8 cellular contexts compared by ENCODE assay signal in the genomic region with DNA sequence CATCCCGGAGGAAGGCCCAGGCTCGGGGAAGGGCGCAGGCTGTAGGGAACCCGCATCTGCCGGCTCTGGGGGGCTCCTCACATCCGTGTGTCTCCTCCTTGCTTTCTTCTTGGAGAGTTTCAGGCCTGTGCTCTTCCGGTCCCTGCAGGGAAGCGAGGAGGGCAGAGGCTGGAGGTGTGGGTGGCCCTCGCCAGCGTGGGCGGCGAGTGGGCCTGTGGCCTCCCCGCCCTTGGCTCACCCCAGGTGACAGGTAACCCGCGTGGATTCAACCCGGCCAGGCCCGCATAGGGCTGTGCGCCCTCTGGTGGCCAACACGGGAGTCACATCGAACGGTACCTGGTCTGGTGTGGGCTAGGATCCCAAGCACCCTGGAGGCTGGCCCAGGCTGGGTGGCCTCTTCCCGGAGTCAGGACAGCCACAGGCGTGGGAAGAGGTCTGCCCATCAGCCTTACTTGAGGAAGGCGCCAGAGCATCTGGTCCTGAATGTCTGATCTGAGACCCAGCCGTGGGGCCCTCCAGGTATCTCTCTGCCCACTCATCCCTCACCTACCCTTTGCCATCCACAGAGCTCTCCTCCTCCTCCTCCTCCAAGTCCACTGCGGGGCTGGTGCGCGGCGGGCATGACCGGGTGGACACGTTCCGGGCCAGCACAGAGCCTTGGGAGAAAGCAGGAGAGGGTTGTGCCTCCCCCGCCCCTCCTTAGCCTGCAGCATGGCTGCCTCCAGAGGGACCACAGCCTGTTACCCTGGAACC. TPM values are rescaled to one million over a fixed set of nuclear protein-coding genes. Genes with fewer than 3 reads are reported as not detected.
DNase-seq lines count a peak whose midpoint lies in the region; ATAC-seq and TF ChIP-seq lines count a peak whose summit lies in the region.

No MANE protein-coding gene starts in this region.

- no peak overlapping the region for H3K4ac ChIP-seq in mesendoderm (ENCODE audit: low read depth, low read length)

- H3K56ac ChIP-seq in mesendoderm (ENCODE audit: low read length) = no peak overlapping the region

- peak; percentile 58 to 95 (median 85) for TF ChIP-seq CTCF in dorsolateral prefrontal cortex (IDR thresholded peaks at IDR 0.05 in 54 of 56, conservative IDR thresholded peaks at IDR 0.05 in 2 of 56; ENCODE audit: low read depth in 1 of 56, partially characterized antibody in 56 of 56)

- H3K27me3 Mint-ChIP-seq in stimulated activated memory B cell treated with anti-CD40 and anti-IgM and Interleukin-4, amounts not matched to agents 10 μg/mL and 1 μg/mL and 100 μg/mL, for 72 hours = peaks cover 14% of the 10 kb centered on the region

- no peak overlapping the region for H2AK5ac ChIP-seq in mesendoderm (ENCODE audit: low read length)

- intact Hi-C loops in dorsolateral prefrontal cortex (cut with DNase I) = no loop called here

- no peak overlapping the region for H3K4me2 ChIP-seq in mesendoderm (ENCODE audit: low read length)

- no peak overlapping the region for H3K9ac ChIP-seq in mesendoderm (ENCODE audit: low read length)

- no peak overlapping the region for H3K4me3 Mint-ChIP-seq in stimulated activated memory B cell treated with anti-CD40 and anti-IgM and Interleukin-4, amounts not matched to agents 10 μg/mL and 1 μg/mL and 100 μg/mL, for 72 hours

- H3K36me3 Mint-ChIP-seq in stimulated activated memory B cell treated with anti-CD40 and anti-IgM and Interleukin-4, amounts not matched to agents 10 μg/mL and 1 μg/mL and 100 μg/mL, for 72 hours = no peaks in the 10 kb centered on the region

- no peak overlapping the region for H3K27ac Mint-ChIP-seq in stimulated activated memory B cell treated with anti-CD40 and anti-IgM and Interleukin-4, amounts not matched to agents 10 μg/mL and 1 μg/mL and 100 μg/mL, for 72 hours

- no peak overlapping the region for H4K8ac ChIP-seq in mesendoderm (ENCODE audit: low read depth, low read length)

- H3K27me3 ChIP-seq in dorsolateral prefrontal cortex = no peaks in the 10 kb centered on the region
- no peaks in the 10 kb centered on the region for H3K27me3 ChIP-seq in mesendoderm (ENCODE audit: insufficient read depth, low read length, poor library complexity)

- peaks cover 3% of the 10 kb centered on the region for H3K36me3 ChIP-seq in mesendoderm (ENCODE audit: control insufficient read depth, insufficient read depth, low read length)

- H3K4me3 ChIP-seq in dorsolateral prefrontal cortex = no peak overlapping the region
- H3K4me3 ChIP-seq in mesendoderm (ENCODE audit: low read length) = no peak overlapping the region

- H3K4me1 Mint-ChIP-seq in stimulated activated memory B cell treated with anti-CD40 and anti-IgM and Interleukin-4, amounts not matched to agents 10 μg/mL and 1 μg/mL and 100 μg/mL, for 72 hours = peaks cover 11% of the 10 kb centered on the region

- H3K23ac ChIP-seq in mesendoderm (ENCODE audit: low read length) = no peak overlapping the region

- H3K79me2 ChIP-seq in mesendoderm (ENCODE audit: control insufficient read depth, insufficient read depth, low read length) = no peaks in the 10 kb centered on the region

- H3K79me1 ChIP-seq in mesendoderm (ENCODE audit: low read length) = no peaks in the 10 kb centered on the region

- H2BK5ac ChIP-seq in mesendoderm (ENCODE audit: low read length) = no peak overlapping the region

- WGBS in mesendoderm (ENCODE audit: extremely low coverage, insufficient coverage, low lambda C conversion rate) = no CpG with 5 or more reads among the region's 33 CpGs

- no peak overlapping the region for H2BK15ac ChIP-seq in mesendoderm (replicated peaks; ENCODE audit: low read depth)

- DNase-seq in NOMO-1 treated with DMSO at 0.1 percent for 48 hours (lab: John Stamatoyannopoulos, UW; ENCODE audit: unreplicated experiment) (peak; percentile 17), NOMO-1 treated with dmso at 0.1 percent for 144 hours (lab: John Stamatoyannopoulos, UW; ENCODE audit: unreplicated experiment) (no peak), NCI-H1092 treated with DMSO at 0.1 percent for 48 hours (lab: John Stamatoyannopoulos, UW) (peak; percentile 82), dorsolateral prefrontal cortex (peak in 9 of 10 donors; percentile 43 to 72 (median 57)), mesendoderm (peak; percentile 46), SKM-1 treated with dmso at 0.1 percent for 144 hours (lab: John Stamatoyannopoulos, UW; ENCODE audit: unreplicated experiment) (no peak)
- DNase-seq in activated CD4-positive, alpha-beta T cell treated with anti-CD3 and anti-CD28 coated beads, Interleukin-2, amount 50 U/mL, for 24 hours (ENCODE audit: low read depth in 1 of 2, low spot score in 1 of 2) = peak; percentile 66 to 68

- H2BK120ac ChIP-seq in mesendoderm (ENCODE audit: low read depth, low read length) = no peak overlapping the region

- no peak overlapping the region for H3K27ac ChIP-seq in dorsolateral prefrontal cortex
- no peak overlapping the region for H3K27ac ChIP-seq in mesendoderm (ENCODE audit: low read depth, low read length)

- no peak overlapping the region for H3K18ac ChIP-seq in mesendoderm (ENCODE audit: low read length)

- H3K4me1 ChIP-seq in mesendoderm (ENCODE audit: control insufficient read depth, low read depth, low read length) = no peaks in the 10 kb centered on the region

- H4K5ac ChIP-seq in mesendoderm (ENCODE audit: low read length) = no peak overlapping the region

- no peaks in the 10 kb centered on the region for H3K9me3 Mint-ChIP-seq in stimulated activated memory B cell treated with anti-CD40 and anti-IgM and Interleukin-4, amounts not matched to agents 10 μg/mL and 1 μg/mL and 100 μg/mL, for 72 hours

- peak; percentile 74 for ATAC-seq in stimulated activated memory B cell treated with anti-CD40 and anti-IgM and Interleukin-4, amounts not matched to agents 10 μg/mL and 1 μg/mL and 100 μg/mL, for 72 hours

RNA-seq across cellular contexts. Expression of a gene that starts 9.6 kb away (rescaled TPM):
- total RNA-seq in dorsolateral prefrontal cortex = 100 to 1,000 TPM in 3 of 120 experiments, 10 to 100 TPM in 117; 15.2 to 106 (median 54.0) TPM
- 4.0 TPM for polyA plus RNA-seq in mesendoderm (2013, experiment 1 of 2)
- 3.9 TPM for polyA plus RNA-seq in mesendoderm (2013, experiment 2 of 2)

RNA-seq across cellular contexts. Expression of a gene that starts 15.9 kb away (rescaled TPM):
- total RNA-seq in dorsolateral prefrontal cortex = 100 to 1,000 TPM in 1 of 120 experiments, 10 to 100 TPM in 119; 15.9 to 101 (median 58.6) TPM
- polyA plus RNA-seq in mesendoderm (2013, experiment 1 of 2) = 5.0 TPM
- 5.0 TPM for polyA plus RNA-seq in mesendoderm (2013, experiment 2 of 2)

RNA-seq across cellular contexts. Expression of a gene that starts 51.0 kb away (rescaled TPM):
- total RNA-seq in dorsolateral prefrontal cortex = 1 to 10 TPM in 40 of 120 experiments, under 1 TPM in 23, not detected in 57; 0.26 to 5.3 (median 1.2) TPM
- 5.0 TPM for polyA plus RNA-seq in mesendoderm (2013, experiment 1 of 2)
- 4.9 TPM for polyA plus RNA-seq in mesendoderm (2013, experiment 2 of 2)

RNA-seq across cellular contexts. Expression of a gene that starts 55.8 kb away (rescaled TPM):
- total RNA-seq in dorsolateral prefrontal cortex = under 1 TPM in 4 of 120 experiments, not detected in 116; 0.13 to 0.39 (median 0.26) TPM
- 0.13 TPM for polyA plus RNA-seq in mesendoderm (2013, experiment 1 of 2)
- polyA plus RNA-seq in mesendoderm (2013, experiment 2 of 2) = 0.14 TPM

Comparison
In these comparisons a context has a peak if more than half of its experiments do, and no peak if none do; other contexts are left out.
1. DNase-seq: peak in NOMO-1 treated with DMSO at 0.1 percent for 48 hours (single experiment), NCI-H1092 treated with DMSO at 0.1 percent for 48 hours (single experiment), activated CD4-positive, alpha-beta T cell treated with anti-CD3 and anti-CD28 coated beads, Interleukin-2, amount 50 U/mL, for 24 hours (2 of 2), dorsolateral prefrontal cortex (9 of 10) and mesendoderm (single experiment); none in NOMO-1 treated with dmso at 0.1 percent for 144 hours (single experiment) and SKM-1 treated with dmso at 0.1 percent for 144 hours (single experiment).